Comparison of ENCODE assay signal across 1 cellular context in the genomic region with DNA sequence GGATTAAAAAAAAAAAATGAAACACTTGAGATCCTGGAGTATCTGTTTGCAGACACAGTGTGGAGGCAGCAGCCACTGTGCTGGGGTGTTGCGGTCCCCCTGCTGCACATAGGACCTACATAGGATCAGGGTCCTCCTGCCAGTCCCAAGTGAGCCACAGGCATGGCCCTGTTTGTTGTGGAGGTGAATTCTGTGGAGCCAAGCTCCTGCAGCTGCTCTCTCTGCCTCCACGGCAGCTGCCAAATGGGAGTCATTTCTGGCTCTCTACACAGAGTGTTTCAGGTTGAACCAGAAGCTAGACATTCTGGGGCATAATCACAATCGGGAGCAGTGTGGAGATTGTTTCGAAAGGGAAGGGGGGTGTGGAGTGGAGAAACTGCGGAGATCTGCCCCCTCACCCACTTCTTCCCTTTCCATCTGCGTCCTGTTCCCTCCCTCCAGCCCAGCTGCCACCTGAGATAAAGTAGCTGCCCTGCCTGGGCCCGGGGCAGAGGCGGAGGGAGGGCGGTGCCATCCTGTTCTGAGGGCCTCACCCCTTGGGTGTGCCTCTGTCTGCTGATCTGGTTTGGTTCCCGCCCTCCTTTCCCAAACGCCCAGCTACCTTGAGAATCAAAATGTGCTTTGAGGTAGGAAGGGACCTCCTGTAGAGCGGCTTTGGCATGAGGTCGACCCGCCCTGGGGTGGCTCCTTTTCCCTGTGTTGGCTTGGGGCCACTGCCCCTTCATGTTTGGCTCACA.
TF ChIP-seq lines count a peak whose summit lies in the region.

No MANE protein-coding gene starts in this region.

TF ChIP-seq in HEK293, 187 proteins besides CTCF, POLR2A, EP300 and RAD21 (continued from another document):
- TF ChIP-seq, protein P1, sequence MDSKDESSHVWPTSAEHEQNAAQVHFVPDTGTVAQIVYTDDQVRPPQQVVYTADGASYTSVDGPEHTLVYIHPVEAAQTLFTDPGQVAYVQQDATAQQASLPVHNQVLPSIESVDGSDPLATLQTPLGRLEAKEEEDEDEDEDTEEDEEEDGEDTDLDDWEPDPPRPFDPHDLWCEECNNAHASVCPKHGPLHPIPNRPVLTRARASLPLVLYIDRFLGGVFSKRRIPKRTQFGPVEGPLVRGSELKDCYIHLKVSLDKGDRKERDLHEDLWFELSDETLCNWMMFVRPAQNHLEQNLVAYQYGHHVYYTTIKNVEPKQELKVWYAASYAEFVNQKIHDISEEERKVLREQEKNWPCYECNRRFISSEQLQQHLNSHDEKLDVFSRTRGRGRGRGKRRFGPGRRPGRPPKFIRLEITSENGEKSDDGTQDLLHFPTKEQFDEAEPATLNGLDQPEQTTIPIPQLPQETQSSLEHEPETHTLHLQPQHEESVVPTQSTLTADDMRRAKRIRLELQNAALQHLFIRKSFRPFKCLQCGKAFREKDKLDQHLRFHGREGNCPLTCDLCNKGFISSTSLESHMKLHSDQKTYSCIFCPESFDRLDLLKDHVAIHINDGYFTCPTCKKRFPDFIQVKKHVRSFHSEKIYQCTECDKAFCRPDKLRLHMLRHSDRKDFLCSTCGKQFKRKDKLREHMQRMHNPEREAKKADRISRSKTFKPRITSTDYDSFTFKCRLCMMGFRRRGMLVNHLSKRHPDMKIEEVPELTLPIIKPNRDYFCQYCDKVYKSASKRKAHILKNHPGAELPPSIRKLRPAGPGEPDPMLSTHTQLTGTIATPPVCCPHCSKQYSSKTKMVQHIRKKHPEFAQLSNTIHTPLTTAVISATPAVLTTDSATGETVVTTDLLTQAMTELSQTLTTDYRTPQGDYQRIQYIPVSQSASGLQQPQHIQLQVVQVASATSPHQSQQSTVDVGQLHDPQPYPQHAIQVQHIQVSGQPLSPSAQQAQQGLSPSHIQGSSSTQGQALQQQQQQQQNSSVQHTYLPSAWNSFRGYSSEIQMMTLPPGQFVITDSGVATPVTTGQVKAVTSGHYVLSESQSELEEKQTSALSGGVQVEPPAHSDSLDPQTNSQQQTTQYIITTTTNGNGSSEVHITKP (tag by site-specific recombination; IDR thresholded peaks at IDR 0.05), result 0 out of 2 replicates have a peak, but pooled peaks have one; percentile 19
- TF ChIP-seq, protein P2, sequence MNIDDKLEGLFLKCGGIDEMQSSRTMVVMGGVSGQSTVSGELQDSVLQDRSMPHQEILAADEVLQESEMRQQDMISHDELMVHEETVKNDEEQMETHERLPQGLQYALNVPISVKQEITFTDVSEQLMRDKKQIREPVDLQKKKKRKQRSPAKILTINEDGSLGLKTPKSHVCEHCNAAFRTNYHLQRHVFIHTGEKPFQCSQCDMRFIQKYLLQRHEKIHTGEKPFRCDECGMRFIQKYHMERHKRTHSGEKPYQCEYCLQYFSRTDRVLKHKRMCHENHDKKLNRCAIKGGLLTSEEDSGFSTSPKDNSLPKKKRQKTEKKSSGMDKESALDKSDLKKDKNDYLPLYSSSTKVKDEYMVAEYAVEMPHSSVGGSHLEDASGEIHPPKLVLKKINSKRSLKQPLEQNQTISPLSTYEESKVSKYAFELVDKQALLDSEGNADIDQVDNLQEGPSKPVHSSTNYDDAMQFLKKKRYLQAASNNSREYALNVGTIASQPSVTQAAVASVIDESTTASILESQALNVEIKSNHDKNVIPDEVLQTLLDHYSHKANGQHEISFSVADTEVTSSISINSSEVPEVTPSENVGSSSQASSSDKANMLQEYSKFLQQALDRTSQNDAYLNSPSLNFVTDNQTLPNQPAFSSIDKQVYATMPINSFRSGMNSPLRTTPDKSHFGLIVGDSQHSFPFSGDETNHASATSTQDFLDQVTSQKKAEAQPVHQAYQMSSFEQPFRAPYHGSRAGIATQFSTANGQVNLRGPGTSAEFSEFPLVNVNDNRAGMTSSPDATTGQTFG (tag by site-specific recombination; IDR thresholded peaks at IDR 0.05; ENCODE audit: borderline replicate concordance), result no peak
